9 cellular contexts compared by ENCODE assay signal in genomic region chrX:16671005-16671404, GRCh38. TPM values are rescaled to one million over a fixed set of nuclear protein-coding genes. Genes with fewer than 3 reads are reported as not detected.
A peak's percentile ranks its signal among the peaks of the same experiment; 100 is the strongest.
DNase-seq lines count a peak whose midpoint lies in the region; ATAC-seq, FAIRE-seq and TF ChIP-seq lines count a peak whose summit lies in the region.
"Had no signal": no experiment of that assay in that cellular context is flagged by ENCODE, and none has a peak within 500 bp of the region (broad histone marks: within the 10 kb centered on the region; RNA-seq: fewer than 3 reads in every experiment).

No MANE protein-coding gene starts in this region.

- no peaks in the 10 kb centered on the region for H3K9me2 ChIP-seq in PC-3 (replicated peaks; ENCODE audit: low read length)

- TF ChIP-seq POLR2A in ovary (IDR thresholded peaks at IDR 0.05) = no peak

- H3K36me3 ChIP-seq in BJ (ENCODE audit: control insufficient read depth, insufficient read depth, low read length) (no peaks in the 10 kb centered on the region), PC-3 (ENCODE audit: low read depth, low read length) (no peaks in the 10 kb centered on the region; the same call in 1 of the 2 replicates), ovary (no peaks in the 10 kb centered on the region)
- H3K36me3 ChIP-seq in naive thymus-derived CD4-positive, alpha-beta T cell (ENCODE audit: control insufficient read depth in 2 of 3, insufficient read depth in 3 of 3, low read length in 3 of 3) = no peaks in the 10 kb centered on the region

- no peak overlapping the region for H3K4me3 Mint-ChIP-seq in naive thymus-derived CD4-positive, alpha-beta T cell

- no peak overlapping the region for H3K4me2 ChIP-seq in PC-3 (ENCODE audit: low read length)

- no peak for DNase-seq in BJ (ENCODE audit: low read depth)
- peak; percentile 54 for DNase-seq in GM13977 (ENCODE audit: low spot score)
- peak; percentile 59 for DNase-seq in PC-3
- peak in 7 of 9 donors; percentile 13 to 57 (median 37) for DNase-seq in naive thymus-derived CD4-positive, alpha-beta T cell
- no peak for DNase-seq in ovary

- peak overlapping the region in 1 of 9 donors; percentile 32 for H3K27ac Mint-ChIP-seq in naive thymus-derived CD4-positive, alpha-beta T cell

- POLR2A ChIA-PET in BJ (lab: Charles Lee) = no interaction called here
- POLR2A ChIA-PET in PC-3 (lab: Charles Lee; ENCODE audit: unreplicated experiment) = no interaction called here
- POLR2A ChIA-PET in naive thymus-derived CD4-positive, alpha-beta T cell (lab: Charles Lee) = no interaction called here

- no peaks in the 10 kb centered on the region for H3K79me2 ChIP-seq in PC-3 (ENCODE audit: low read length)

- H3K4me1 ChIP-seq in PC-3 (ENCODE audit: insufficient read depth, low read length) = peaks cover 9% of the 10 kb centered on the region
- no peaks in the 10 kb centered on the region for H3K4me1 ChIP-seq in naive thymus-derived CD4-positive, alpha-beta T cell (ENCODE audit: control insufficient read depth in 2 of 2, insufficient read depth in 2 of 2, low read length in 2 of 2)
- H3K4me1 ChIP-seq in ovary (ENCODE audit: insufficient read depth) = no peaks in the 10 kb centered on the region

- ATAC-seq in PC-3 (peak; percentile 77), GM21515 (IDR thresholded peaks at IDR 0.05; ENCODE audit: unreplicated experiment) (no peak), HG03439 (IDR thresholded peaks at IDR 0.05; ENCODE audit: unreplicated experiment) (no peak)
- ATAC-seq in naive thymus-derived CD4-positive, alpha-beta T cell = peak; percentile 64

- BruUV-seq in PC-3 (replicated peaks; lab: Mats Ljungman, UMichigan) = no TSS peak

- intact Hi-C loops in PC-3 (cut with micrococcal nuclease) = no loop called here
- intact Hi-C loops in naive thymus-derived CD4-positive, alpha-beta T cell (cut with micrococcal nuclease) = loop anchor here (1.0 to 10.0 kb wide), 8 partner anchors 226 to 1196 kb away; partner anchors contain the start of genes AP1S2 (in 1 of the 2) and GRPR (in 1 of the 2)
- intact Hi-C loops in ovary (cut with DNase I) = no loop called here

- H4K20me1 ChIP-seq in PC-3 (ENCODE audit: low read length) = no peaks in the 10 kb centered on the region

- no peak overlapping the region for H3K4me3 ChIP-seq in BJ (ENCODE audit: low read depth, low read length)
- no peak overlapping the region for H3K4me3 ChIP-seq in PC-3 (ENCODE audit: low read length)
- H3K4me3 ChIP-seq in naive thymus-derived CD4-positive, alpha-beta T cell (ENCODE audit: low read length) = no peak overlapping the region
- no peak overlapping the region for H3K4me3 ChIP-seq in ovary

- in situ Hi-C loops in GM13977 (cut with MboI; ENCODE audit: low pct_unique_long_range_greater_than_20kb, low sequenced_read_pairs, unreplicated experiment) = no loop called here

- TF ChIP-seq CTCF in BJ (IDR thresholded peaks at IDR 0.05; ENCODE audit: insufficient read depth, low read depth, low read length) (0 out of 2 replicates have a peak, but pooled peaks have one; percentile 20), GM13977 (IDR thresholded peaks at IDR 0.05; ENCODE audit: extremely low read depth, insufficient read depth, missing control alignments) (peak; percentile 10), PC-3 (conservative IDR thresholded peaks at IDR 0.05; ENCODE audit: low read depth, low read length) (peak; percentile 66), ovary (IDR thresholded peaks at IDR 0.05) (no peak)

- H3K27me3 ChIP-seq in BJ (ENCODE audit: control insufficient read depth, insufficient read depth, low read length) (no peaks in the 10 kb centered on the region), PC-3 (ENCODE audit: low read length) (no peaks in the 10 kb centered on the region), ovary (no peaks in the 10 kb centered on the region)
- no peaks in the 10 kb centered on the region for H3K27me3 ChIP-seq in naive thymus-derived CD4-positive, alpha-beta T cell (ENCODE audit: control insufficient read depth in 2 of 2, insufficient read depth in 2 of 2, low read length in 2 of 2)

- peaks cover 0 to 5% (median 0%) of the 10 kb centered on the region in 7 donors for H3K4me1 Mint-ChIP-seq in naive thymus-derived CD4-positive, alpha-beta T cell

- peak; percentile 43 for FAIRE-seq in colon (lab: Jason Lieb, UNC)

- H3K9me3 Mint-ChIP-seq in naive thymus-derived CD4-positive, alpha-beta T cell = no peaks in the 10 kb centered on the region

- TF ChIP-seq EP300 in ovary (IDR thresholded peaks at IDR 0.05) = no peak

- H3K36me3 Mint-ChIP-seq in naive thymus-derived CD4-positive, alpha-beta T cell = peaks cover 0 to 3% (median 0%) of the 10 kb centered on the region in 5 donors

- H3K9me3 ChIP-seq in PC-3 (ENCODE audit: low read length) = no peaks in the 10 kb centered on the region
- H3K9me3 ChIP-seq in naive thymus-derived CD4-positive, alpha-beta T cell (ENCODE audit: control insufficient read depth in 2 of 3, low read length in 3 of 3) = no peaks in the 10 kb centered on the region
- no peaks in the 10 kb centered on the region for H3K9me3 ChIP-seq in ovary

- no peak overlapping the region for H3K27ac ChIP-seq in PC-3 (ENCODE audit: low read length)
- no peak overlapping the region for H3K27ac ChIP-seq in naive thymus-derived CD4-positive, alpha-beta T cell (ENCODE audit: low read depth, low read length)
- no peak overlapping the region for H3K27ac ChIP-seq in ovary

- CTCF ChIA-PET in BJ (lab: Yijun Ruan, JAX) = interaction anchor here (0.7 to 2.4 kb wide), 5 partner anchors 14 to 234 kb away, joined by 3 to 5 read pairs (median 3); no protein-coding TSS in a partner anchor
- CTCF ChIA-PET in PC-3 (lab: Charles Lee) = no interaction called here
- CTCF ChIA-PET in naive thymus-derived CD4-positive, alpha-beta T cell (lab: Charles Lee) = interaction anchor here (0.7 kb wide), 3 partner anchors 25 to 546 kb away, joined by 3 to 4 read pairs (median 3); no protein-coding TSS in a partner anchor

- no peak overlapping the region for H3K9ac ChIP-seq in PC-3 (ENCODE audit: low read length)

- H2AFZ ChIP-seq in PC-3 (ENCODE audit: low read length) = no peak overlapping the region

- no peaks in the 10 kb centered on the region for H3F3A ChIP-seq in PC-3 (ENCODE audit: low read length, unreplicated experiment)

- H3K27me3 Mint-ChIP-seq in naive thymus-derived CD4-positive, alpha-beta T cell = no peaks in the 10 kb centered on the region

RNA-seq across cellular contexts. Expression of gene S100G, which starts 21.0 kb away (rescaled TPM):
- polyA plus RNA-seq in BJ (2011; rRNA removed) (not detected in 2 replicates), ovary (not detected)
- polyA minus RNA-seq in BJ (2011; rRNA and poly(A)+ RNA removed) = not detected in 2 replicates
- total RNA-seq in PC-3 (2014; rRNA removed) (not detected in 2 replicates), ovary (not detected)
- not detected for total RNA-seq in naive thymus-derived CD4-positive, alpha-beta T cell
- polyA plus RNA-seq in naive thymus-derived CD4-positive, alpha-beta T cell = not detected
- total RNA-seq: urinary bladder had no signal
- polyA plus RNA-seq: urinary bladder had no signal

RNA-seq across cellular contexts. Expression of gene CTPS2, which starts 41.5 kb away (rescaled TPM):
- polyA plus RNA-seq in BJ (2011; rRNA removed) (3.7 and 6.6 TPM in 2 replicates), ovary (10 to 100 TPM; 10.6 to 19.4 TPM)
- polyA minus RNA-seq in BJ (2011; rRNA and poly(A)+ RNA removed) = 4.6 and 4.8 TPM in 2 replicates
- total RNA-seq in PC-3 (2014; rRNA removed) (16.1 and 25.0 TPM in 2 replicates), ovary (10 to 100 TPM; 16.0 to 26.3 (median 17.2) TPM)
- 1 to 10 TPM; 5.2 to 8.9 (median 6.3) TPM for total RNA-seq in naive thymus-derived CD4-positive, alpha-beta T cell
- 1 to 10 TPM; 2.7 to 4.4 TPM for polyA plus RNA-seq in naive thymus-derived CD4-positive, alpha-beta T cell

RNA-seq across cellular contexts. Expression of gene SYAP1, which starts 48.4 kb away (rescaled TPM):
- 7.3 and 11.2 TPM in 2 replicates for polyA plus RNA-seq in BJ (2011; rRNA removed)
- polyA minus RNA-seq in BJ (2011; rRNA and poly(A)+ RNA removed) = 6.3 and 6.8 TPM in 2 replicates
- total RNA-seq in PC-3 (2014; rRNA removed) = 51.9 and 55.3 TPM in 2 replicates
- total RNA-seq in naive thymus-derived CD4-positive, alpha-beta T cell = 10 to 100 TPM; 15.4 to 36.9 (median 15.6) TPM
- 10 to 100 TPM; 13.6 to 13.7 TPM for polyA plus RNA-seq in naive thymus-derived CD4-positive, alpha-beta T cell
- total RNA-seq in ovary = 10 to 100 TPM; 19.3 to 36.9 (median 26.2) TPM
- polyA plus RNA-seq in ovary = 10 to 100 TPM in 1 of 2 donors, 1 to 10 TPM in 1; 9.6 to 20.7 TPM

Comparison
In these comparisons a context has a peak if more than half of its experiments do, and no peak if none do; other contexts are left out.
1. DNase-seq: peak in GM13977 (single experiment), PC-3 (single experiment) and naive thymus-derived CD4-positive, alpha-beta T cell (7 of 9); none in BJ (single experiment) and ovary (0 of 5).
2. CTCF ChIP-seq: peak in BJ (single experiment), GM13977 (single experiment) and PC-3 (single experiment); none in ovary (0 of 3).
3. ATAC-seq: peak in PC-3 (single experiment) and naive thymus-derived CD4-positive, alpha-beta T cell (single experiment); none in GM21515 (single experiment) and HG03439 (single experiment).
4. intact Hi-C loops: an anchor here in naive thymus-derived CD4-positive, alpha-beta T cell (1.0 to 10.0 kb wide); none called in PC-3 and ovary.